ENCODE assay signal across 26 cellular contexts in genomic region chr2:63649829-63650228, GRCh38.
"Had no signal": no experiment of that assay in that cellular context is flagged by ENCODE, and none has a peak within 500 bp of the region (broad histone marks: within the 10 kb centered on the region; RNA-seq: fewer than 3 reads in every experiment).

No MANE protein-coding gene starts in this region.

- H3K27me3 ChIP-seq: neutrophil, pancreas, right atrium auricular region, right lobe of liver, tibial artery, transverse colon, upper lobe of right lung, uterus had no signal

- H3K9me3 ChIP-seq: neutrophil, pancreas, prostate gland, right atrium auricular region, right lobe of liver, spleen, thoracic aorta, tibial artery, transverse colon, upper lobe of right lung, uterus had no signal

- H3K4me1 ChIP-seq: pancreas, prostate gland, right atrium auricular region, spleen, tibial artery, transverse colon, upper lobe of right lung, uterus had no signal

- H3K4me2 ChIP-seq: smooth muscle cell had no signal

- DNase-seq: naive B cell; naive thymus-derived CD8-positive, alpha-beta T cell; nephron progenitor cell; nucleus accumbens; pancreas; retina; right lobe of liver; spleen; stimulated activated CD4-positive, alpha-beta T cell treated with anti-CD3 and anti-CD28 coated beads, Interleukin-12 subunit alpha, Interleukin-12 subunit beta, amount 100 ng/mL, for 4 hours; stimulated activated CD4-positive, alpha-beta T cell treated with anti-CD3 and anti-CD28 coated beads, Interleukin-1b, Interleukin-23, amount 100 ng/mL, for 48 hours; stimulated activated CD4-positive, alpha-beta T cell treated with anti-CD3 and anti-CD28 coated beads, Interleukin-4, amount 100 ng/mL, for 1 hour; stimulated activated CD4-positive, alpha-beta T cell treated with anti-CD3 and anti-CD28 coated beads, Interleukin-4, amount 100 ng/mL, for 4 hours; stimulated activated CD8-positive, alpha-beta memory T cell treated with anti-CD3 and anti-CD28 coated beads, Interleukin-4, amount 100 ng/mL, for 48 hours; stimulated activated naive CD4-positive, alpha-beta T cell; stimulated activated naive CD8-positive, alpha-beta T cell treated with anti-CD3 and anti-CD28 coated beads, Interleukin-15, amount 100 ng/mL, for 72 hours; stimulated activated naive CD8-positive, alpha-beta T cell treated with anti-CD3 and anti-CD28 coated beads, Interleukin-15, Interleukin-2, amounts not matched to agents 100 U/mL and 50 U/mL, for 24 hours; transverse colon; upper lobe of right lung; uterus had no signal

- H3K36me3 ChIP-seq: neutrophil, pancreas, prostate gland, right atrium auricular region, right lobe of liver, spleen, thoracic aorta, tibial artery, transverse colon, upper lobe of right lung, uterus had no signal

- H3K27ac ChIP-seq: neutrophil, pancreas, prostate gland, right atrium auricular region, right lobe of liver, skin epidermis, spleen, thoracic aorta, tibial artery, transverse colon, upper lobe of right lung, uterus had no signal

- H3K4me3 ChIP-seq: pancreas, prostate gland, right atrium auricular region, right lobe of liver, skin epidermis, smooth muscle cell, spleen, thoracic aorta, tibial artery, transverse colon, upper lobe of right lung, uterus had no signal
